ENCODE assay signal across 1 cellular context in the genomic region with DNA sequence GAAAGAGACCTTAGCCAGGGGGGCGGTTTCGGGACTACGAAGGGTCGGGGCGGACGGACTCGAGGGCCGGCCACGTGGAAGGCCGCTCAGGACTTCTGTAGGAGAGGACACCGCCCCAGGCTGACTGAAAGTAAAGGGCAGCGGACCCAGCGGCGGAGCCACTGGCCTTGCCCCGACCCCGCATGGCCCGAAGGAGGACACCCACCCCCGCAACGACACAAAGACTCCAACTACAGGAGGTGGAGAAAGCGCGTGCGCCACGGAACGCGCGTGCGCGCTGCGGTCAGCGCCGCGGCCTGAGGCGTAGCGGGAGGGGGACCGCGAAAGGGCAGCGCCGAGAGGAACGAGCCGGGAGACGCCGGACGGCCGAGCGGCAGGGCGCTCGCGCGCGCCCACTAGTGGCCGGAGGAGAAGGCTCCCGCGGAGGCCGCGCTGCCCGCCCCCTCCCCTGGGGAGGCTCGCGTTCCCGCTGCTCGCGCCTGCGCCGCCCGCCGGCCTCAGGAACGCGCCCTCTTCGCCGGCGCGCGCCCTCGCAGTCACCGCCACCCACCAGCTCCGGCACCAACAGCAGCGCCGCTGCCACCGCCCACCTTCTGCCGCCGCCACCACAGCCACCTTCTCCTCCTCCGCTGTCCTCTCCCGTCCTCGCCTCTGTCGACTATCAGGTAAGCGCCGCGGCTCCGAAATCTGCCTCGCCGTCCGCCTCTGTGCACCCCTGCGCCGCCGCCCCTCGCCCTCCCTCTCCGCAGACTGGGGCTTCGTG.
TF ChIP-seq lines count a peak whose summit lies in the region.

A gene (plus strand): TSS at position 533 of the 763 bp plus-strand sequence. CDS start 67,784 bp downstream, outside the sequence.

TF ChIP-seq in HepG2, 621 proteins besides CTCF, POLR2A, EP300 and RAD21 (continued from another document and continues in another):
- TF ChIP-seq BCL6 (CRISPR knock-in tag; IDR thresholded peaks at IDR 0.05) = no peak; the same call in 1 of the 2 replicates
- TF ChIP-seq AGO1 (IDR thresholded peaks at IDR 0.05; ENCODE audit: low read depth, low read length, poor library complexity, severe bottlenecking) = peak; percentile 21
- no peak for TF ChIP-seq SUZ12 (IDR thresholded peaks at IDR 0.05; ENCODE audit: low read depth, low read length)
- no peak for TF ChIP-seq ZNF441 (CRISPR knock-in tag; IDR thresholded peaks at IDR 0.05; ENCODE audit: borderline replicate concordance)
- peak; percentile 49; the same call in 1 of the 2 replicates for TF ChIP-seq ZNF614 (CRISPR knock-in tag; IDR thresholded peaks at IDR 0.05; ENCODE audit: borderline replicate concordance)
- 0 out of 2 replicates have a peak, but pooled peaks have one; percentile 45 for TF ChIP-seq ZNF256 (CRISPR knock-in tag; conservative IDR thresholded peaks at IDR 0.05)
- TF ChIP-seq, protein P1, sequence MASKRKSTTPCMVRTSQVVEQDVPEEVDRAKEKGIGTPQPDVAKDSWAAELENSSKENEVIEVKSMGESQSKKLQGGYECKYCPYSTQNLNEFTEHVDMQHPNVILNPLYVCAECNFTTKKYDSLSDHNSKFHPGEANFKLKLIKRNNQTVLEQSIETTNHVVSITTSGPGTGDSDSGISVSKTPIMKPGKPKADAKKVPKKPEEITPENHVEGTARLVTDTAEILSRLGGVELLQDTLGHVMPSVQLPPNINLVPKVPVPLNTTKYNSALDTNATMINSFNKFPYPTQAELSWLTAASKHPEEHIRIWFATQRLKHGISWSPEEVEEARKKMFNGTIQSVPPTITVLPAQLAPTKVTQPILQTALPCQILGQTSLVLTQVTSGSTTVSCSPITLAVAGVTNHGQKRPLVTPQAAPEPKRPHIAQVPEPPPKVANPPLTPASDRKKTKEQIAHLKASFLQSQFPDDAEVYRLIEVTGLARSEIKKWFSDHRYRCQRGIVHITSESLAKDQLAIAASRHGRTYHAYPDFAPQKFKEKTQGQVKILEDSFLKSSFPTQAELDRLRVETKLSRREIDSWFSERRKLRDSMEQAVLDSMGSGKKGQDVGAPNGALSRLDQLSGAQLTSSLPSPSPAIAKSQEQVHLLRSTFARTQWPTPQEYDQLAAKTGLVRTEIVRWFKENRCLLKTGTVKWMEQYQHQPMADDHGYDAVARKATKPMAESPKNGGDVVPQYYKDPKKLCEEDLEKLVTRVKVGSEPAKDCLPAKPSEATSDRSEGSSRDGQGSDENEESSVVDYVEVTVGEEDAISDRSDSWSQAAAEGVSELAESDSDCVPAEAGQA (IDR thresholded peaks at IDR 0.05; ENCODE audit: low read depth) = no peak
- TF ChIP-seq, protein P1 (CRISPR knock-in tag; IDR thresholded peaks at IDR 0.05; ENCODE audit: borderline replicate concordance) = no peak
- TF ChIP-seq, protein P2, sequence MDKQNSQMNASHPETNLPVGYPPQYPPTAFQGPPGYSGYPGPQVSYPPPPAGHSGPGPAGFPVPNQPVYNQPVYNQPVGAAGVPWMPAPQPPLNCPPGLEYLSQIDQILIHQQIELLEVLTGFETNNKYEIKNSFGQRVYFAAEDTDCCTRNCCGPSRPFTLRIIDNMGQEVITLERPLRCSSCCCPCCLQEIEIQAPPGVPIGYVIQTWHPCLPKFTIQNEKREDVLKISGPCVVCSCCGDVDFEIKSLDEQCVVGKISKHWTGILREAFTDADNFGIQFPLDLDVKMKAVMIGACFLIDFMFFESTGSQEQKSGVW (CRISPR knock-in tag; IDR thresholded peaks at IDR 0.05; ENCODE audit: borderline replicate concordance) = no peak
- no peak for TF ChIP-seq ZSCAN31 (CRISPR knock-in tag; IDR thresholded peaks at IDR 0.05; ENCODE audit: low read depth)
- TF ChIP-seq, protein P3, sequence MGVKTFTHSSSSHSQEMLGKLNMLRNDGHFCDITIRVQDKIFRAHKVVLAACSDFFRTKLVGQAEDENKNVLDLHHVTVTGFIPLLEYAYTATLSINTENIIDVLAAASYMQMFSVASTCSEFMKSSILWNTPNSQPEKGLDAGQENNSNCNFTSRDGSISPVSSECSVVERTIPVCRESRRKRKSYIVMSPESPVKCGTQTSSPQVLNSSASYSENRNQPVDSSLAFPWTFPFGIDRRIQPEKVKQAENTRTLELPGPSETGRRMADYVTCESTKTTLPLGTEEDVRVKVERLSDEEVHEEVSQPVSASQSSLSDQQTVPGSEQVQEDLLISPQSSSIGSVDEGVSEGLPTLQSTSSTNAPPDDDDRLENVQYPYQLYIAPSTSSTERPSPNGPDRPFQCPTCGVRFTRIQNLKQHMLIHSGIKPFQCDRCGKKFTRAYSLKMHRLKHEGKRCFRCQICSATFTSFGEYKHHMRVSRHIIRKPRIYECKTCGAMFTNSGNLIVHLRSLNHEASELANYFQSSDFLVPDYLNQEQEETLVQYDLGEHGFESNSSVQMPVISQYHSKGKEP (CRISPR knock-in tag; IDR thresholded peaks at IDR 0.05) = no peak
- TF ChIP-seq, protein P4, sequence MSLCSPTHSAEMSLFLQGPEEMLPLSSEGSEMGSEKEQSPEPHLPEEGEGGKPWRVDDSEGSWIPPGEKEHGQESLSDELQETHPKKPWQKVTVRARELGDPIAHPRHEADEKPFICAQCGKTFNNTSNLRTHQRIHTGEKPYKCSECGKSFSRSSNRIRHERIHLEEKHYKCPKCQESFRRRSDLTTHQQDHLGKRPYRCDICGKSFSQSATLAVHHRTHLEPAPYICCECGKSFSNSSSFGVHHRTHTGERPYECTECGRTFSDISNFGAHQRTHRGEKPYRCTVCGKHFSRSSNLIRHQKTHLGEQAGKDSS (CRISPR knock-in tag; IDR thresholded peaks at IDR 0.05; ENCODE audit: borderline replicate concordance, low read depth) = no peak
- no peak for TF ChIP-seq ZNF883 (CRISPR knock-in tag; IDR thresholded peaks at IDR 0.05; ENCODE audit: not compliant biosample characterization)
- TF ChIP-seq NCOA2 (CRISPR knock-in tag; IDR thresholded peaks at IDR 0.05) = peak; percentile 39; the same call in 1 of the 2 replicates
- 0 out of 2 replicates have a peak, but pooled peaks have one; percentile 59 for TF ChIP-seq ZNF570 (CRISPR knock-in tag; IDR thresholded peaks at IDR 0.05; ENCODE audit: borderline replicate concordance)
- TF ChIP-seq ZC3H13 (CRISPR knock-in tag; IDR thresholded peaks at IDR 0.05) = no peak
- TF ChIP-seq, protein P5, sequence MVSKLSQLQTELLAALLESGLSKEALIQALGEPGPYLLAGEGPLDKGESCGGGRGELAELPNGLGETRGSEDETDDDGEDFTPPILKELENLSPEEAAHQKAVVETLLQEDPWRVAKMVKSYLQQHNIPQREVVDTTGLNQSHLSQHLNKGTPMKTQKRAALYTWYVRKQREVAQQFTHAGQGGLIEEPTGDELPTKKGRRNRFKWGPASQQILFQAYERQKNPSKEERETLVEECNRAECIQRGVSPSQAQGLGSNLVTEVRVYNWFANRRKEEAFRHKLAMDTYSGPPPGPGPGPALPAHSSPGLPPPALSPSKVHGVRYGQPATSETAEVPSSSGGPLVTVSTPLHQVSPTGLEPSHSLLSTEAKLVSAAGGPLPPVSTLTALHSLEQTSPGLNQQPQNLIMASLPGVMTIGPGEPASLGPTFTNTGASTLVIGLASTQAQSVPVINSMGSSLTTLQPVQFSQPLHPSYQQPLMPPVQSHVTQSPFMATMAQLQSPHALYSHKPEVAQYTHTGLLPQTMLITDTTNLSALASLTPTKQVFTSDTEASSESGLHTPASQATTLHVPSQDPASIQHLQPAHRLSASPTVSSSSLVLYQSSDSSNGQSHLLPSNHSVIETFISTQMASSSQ (IDR thresholded peaks at IDR 0.05; ENCODE audit: low read depth) = no peak
- TF ChIP-seq, protein P5 (CRISPR knock-in tag; IDR thresholded peaks at IDR 0.05; ENCODE audit: borderline replicate concordance) = no peak
- TF ChIP-seq ZNF354B (CRISPR knock-in tag; IDR thresholded peaks at IDR 0.05) = no peak
- TF ChIP-seq NRL (CRISPR knock-in tag; IDR thresholded peaks at IDR 0.05; ENCODE audit: borderline replicate concordance) = peak; percentile 60
- peak; percentile 7; the same call in 1 of the 2 replicates for TF ChIP-seq SP5 (CRISPR knock-in tag; IDR thresholded peaks at IDR 0.05; ENCODE audit: borderline replicate concordance, low read depth)
- TF ChIP-seq, protein P6, sequence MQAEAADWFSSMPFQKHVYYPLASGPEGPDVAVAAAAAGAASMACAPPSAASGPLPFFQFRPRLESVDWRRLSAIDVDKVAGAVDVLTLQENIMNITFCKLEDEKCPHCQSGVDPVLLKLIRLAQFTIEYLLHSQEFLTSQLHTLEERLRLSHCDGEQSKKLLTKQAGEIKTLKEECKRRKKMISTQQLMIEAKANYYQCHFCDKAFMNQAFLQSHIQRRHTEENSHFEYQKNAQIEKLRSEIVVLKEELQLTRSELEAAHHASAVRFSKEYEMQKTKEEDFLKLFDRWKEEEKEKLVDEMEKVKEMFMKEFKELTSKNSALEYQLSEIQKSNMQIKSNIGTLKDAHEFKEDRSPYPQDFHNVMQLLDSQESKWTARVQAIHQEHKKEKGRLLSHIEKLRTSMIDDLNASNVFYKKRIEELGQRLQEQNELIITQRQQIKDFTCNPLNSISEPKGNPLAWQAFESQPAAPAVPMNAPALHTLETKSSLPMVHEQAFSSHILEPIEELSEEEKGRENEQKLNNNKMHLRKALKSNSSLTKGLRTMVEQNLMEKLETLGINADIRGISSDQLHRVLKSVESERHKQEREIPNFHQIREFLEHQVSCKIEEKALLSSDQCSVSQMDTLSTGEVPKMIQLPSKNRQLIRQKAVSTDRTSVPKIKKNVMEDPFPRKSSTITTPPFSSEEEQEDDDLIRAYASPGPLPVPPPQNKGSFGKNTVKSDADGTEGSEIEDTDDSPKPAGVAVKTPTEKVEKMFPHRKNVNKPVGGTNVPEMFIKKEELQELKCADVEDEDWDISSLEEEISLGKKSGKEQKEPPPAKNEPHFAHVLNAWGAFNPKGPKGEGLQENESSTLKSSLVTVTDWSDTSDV (CRISPR knock-in tag; IDR thresholded peaks at IDR 0.05) = no peak
- TF ChIP-seq ZNF205 (CRISPR knock-in tag; IDR thresholded peaks at IDR 0.05) = peak; percentile 38; the same call in 1 of the 2 replicates
- TF ChIP-seq ZZZ3 (CRISPR knock-in tag; IDR thresholded peaks at IDR 0.05; ENCODE audit: borderline replicate concordance) = no peak
- TF ChIP-seq ZMYM4 (CRISPR knock-in tag; IDR thresholded peaks at IDR 0.05) = peak; percentile 97
- TF ChIP-seq, protein P7, sequence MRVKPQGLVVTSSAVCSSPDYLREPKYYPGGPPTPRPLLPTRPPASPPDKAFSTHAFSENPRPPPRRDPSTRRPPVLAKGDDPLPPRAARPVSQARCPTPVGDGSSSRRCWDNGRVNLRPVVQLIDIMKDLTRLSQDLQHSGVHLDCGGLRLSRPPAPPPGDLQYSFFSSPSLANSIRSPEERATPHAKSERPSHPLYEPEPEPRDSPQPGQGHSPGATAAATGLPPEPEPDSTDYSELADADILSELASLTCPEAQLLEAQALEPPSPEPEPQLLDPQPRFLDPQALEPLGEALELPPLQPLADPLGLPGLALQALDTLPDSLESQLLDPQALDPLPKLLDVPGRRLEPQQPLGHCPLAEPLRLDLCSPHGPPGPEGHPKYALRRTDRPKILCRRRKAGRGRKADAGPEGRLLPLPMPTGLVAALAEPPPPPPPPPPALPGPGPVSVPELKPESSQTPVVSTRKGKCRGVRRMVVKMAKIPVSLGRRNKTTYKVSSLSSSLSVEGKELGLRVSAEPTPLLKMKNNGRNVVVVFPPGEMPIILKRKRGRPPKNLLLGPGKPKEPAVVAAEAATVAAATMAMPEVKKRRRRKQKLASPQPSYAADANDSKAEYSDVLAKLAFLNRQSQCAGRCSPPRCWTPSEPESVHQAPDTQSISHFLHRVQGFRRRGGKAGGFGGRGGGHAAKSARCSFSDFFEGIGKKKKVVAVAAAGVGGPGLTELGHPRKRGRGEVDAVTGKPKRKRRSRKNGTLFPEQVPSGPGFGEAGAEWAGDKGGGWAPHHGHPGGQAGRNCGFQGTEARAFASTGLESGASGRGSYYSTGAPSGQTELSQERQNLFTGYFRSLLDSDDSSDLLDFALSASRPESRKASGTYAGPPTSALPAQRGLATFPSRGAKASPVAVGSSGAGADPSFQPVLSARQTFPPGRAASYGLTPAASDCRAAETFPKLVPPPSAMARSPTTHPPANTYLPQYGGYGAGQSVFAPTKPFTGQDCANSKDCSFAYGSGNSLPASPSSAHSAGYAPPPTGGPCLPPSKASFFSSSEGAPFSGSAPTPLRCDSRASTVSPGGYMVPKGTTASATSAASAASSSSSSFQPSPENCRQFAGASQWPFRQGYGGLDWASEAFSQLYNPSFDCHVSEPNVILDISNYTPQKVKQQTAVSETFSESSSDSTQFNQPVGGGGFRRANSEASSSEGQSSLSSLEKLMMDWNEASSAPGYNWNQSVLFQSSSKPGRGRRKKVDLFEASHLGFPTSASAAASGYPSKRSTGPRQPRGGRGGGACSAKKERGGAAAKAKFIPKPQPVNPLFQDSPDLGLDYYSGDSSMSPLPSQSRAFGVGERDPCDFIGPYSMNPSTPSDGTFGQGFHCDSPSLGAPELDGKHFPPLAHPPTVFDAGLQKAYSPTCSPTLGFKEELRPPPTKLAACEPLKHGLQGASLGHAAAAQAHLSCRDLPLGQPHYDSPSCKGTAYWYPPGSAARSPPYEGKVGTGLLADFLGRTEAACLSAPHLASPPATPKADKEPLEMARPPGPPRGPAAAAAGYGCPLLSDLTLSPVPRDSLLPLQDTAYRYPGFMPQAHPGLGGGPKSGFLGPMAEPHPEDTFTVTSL (CRISPR knock-in tag; IDR thresholded peaks at IDR 0.05; ENCODE audit: borderline replicate concordance) = no peak
